8 cellular contexts compared by ENCODE assay signal in genomic region chr3:51983578-51984268, GRCh38. TPM values are rescaled to one million over a fixed set of nuclear protein-coding genes. Genes with fewer than 3 reads are reported as not detected.
DNase-seq lines count a peak whose midpoint lies in the region; ATAC-seq and TF ChIP-seq lines count a peak whose summit lies in the region.

No MANE protein-coding gene starts in this region.

- H3K36me3 Mint-ChIP-seq in T-cell, result no peaks in the 10 kb centered on the region

- H3K27me3 ChIP-seq in psoas muscle (ENCODE audit: insufficient read depth in 3 of 3, low read length in 2 of 3), result no peaks in the 10 kb centered on the region

- no peaks in the 10 kb centered on the region for H3K9me3 ChIP-seq in psoas muscle

- H3K36me3 ChIP-seq in psoas muscle (ENCODE audit: insufficient read depth in 1 of 2, low read depth in 1 of 2), result peaks cover 0 to 6% of the 10 kb centered on the region in 2 donors

- no peaks in the 10 kb centered on the region for H3K27me3 Mint-ChIP-seq in T-cell

- POLR2A ChIA-PET in T-cell (lab: Charles Lee), result interaction anchor here in 1 of 2 donors (1.7 kb wide), 1 partner anchor 12 kb away, joined by 5 read pairs; the partner anchor contains the start of gene RPL29

- DNase-seq in T-cell (no peak), fibroblast of the aortic adventitia (ENCODE audit: low read depth) (no peak), psoas muscle (no peak), NCI-H510A treated with DMSO at 0.1 percent for 48 hours (lab: John Stamatoyannopoulos, UW) (no peak), NCI-H128 (lab: John Stamatoyannopoulos, UW; ENCODE audit: unreplicated experiment) (no peak), NCI-H187 treated with DMSO at 0.1 percent for 48 hours (lab: John Stamatoyannopoulos, UW) (no peak)

- H3K27ac Mint-ChIP-seq in T-cell, result peak overlapping the region; percentile 91 to 97

- peak overlapping the region; percentile 68; the same call in 1 of the 2 replicates for H3K4me3 ChIP-seq in GM08714 (ENCODE audit: low read length)
- H3K4me3 ChIP-seq in fibroblast of the aortic adventitia (ENCODE audit: low read depth, low read length), result peak overlapping the region; percentile 62
- peak overlapping the region; percentile 84 for H3K4me3 ChIP-seq in psoas muscle

- H3K4me1 ChIP-seq in psoas muscle, result peaks cover 20% of the 10 kb centered on the region

- intact Hi-C loops in psoas muscle (cut with DNase I), result loop anchor here in 1 of 2 donors (5.0 kb wide), 1 partner anchor 481 kb away; the partner anchor contains the start of gene DCAF1

- ATAC-seq in T-cell (replicated peaks in 1 of 4) (no peak), psoas muscle (peak in 1 of 4 donors; percentile 1), HG02970 (IDR thresholded peaks at IDR 0.05; ENCODE audit: low FRiP score, unreplicated experiment) (no peak)

- WGBS in psoas muscle, 3 donors, result 70 to 74% (median 70%) methylated on average over 22 of the region's 22 CpGs

- H3K4me1 Mint-ChIP-seq in T-cell, result peaks cover 20 to 26% (median 25%) of the 10 kb centered on the region in 3 donors

- CTCF ChIA-PET in T-cell (lab: Charles Lee), result interaction anchor here in 1 of 2 donors (0.7 to 1.8 kb wide), 4 partner anchors 10 to 950 kb away, joined by 3 to 16 read pairs (median 5); partner anchors contain the start of genes ABHD14B, PARP3, POC1A and RRP9

- H3K4me3 Mint-ChIP-seq in T-cell, result peak overlapping the region; percentile 85 to 95 (median 89)

- no peak for TF ChIP-seq CTCF in fibroblast of the aortic adventitia (IDR thresholded peaks at IDR 0.05; ENCODE audit: insufficient read depth, low read length)
- TF ChIP-seq CTCF in psoas muscle (IDR thresholded peaks at IDR 0.05), result no peak

- peak overlapping the region; percentile 96 for H3K27ac ChIP-seq in psoas muscle

- no peaks in the 10 kb centered on the region for H3K9me3 Mint-ChIP-seq in T-cell

RNA-seq across cellular contexts. Expression of gene ACY1, which starts 0.4 kb away (rescaled TPM):
- total RNA-seq in T-cell, result 10 to 100 TPM in 3 of 5 donors, 1 to 10 TPM in 2; 6.2 to 19.0 (median 13.3) TPM
- 26.7 and 28.7 TPM in 2 replicates for total RNA-seq in fibroblast of the aortic adventitia (ENCODE audit: low replicate concordance)
- 10 to 100 TPM; 29.4 to 56.5 (median 38.5) TPM for total RNA-seq in psoas muscle
- polyA plus RNA-seq in psoas muscle, result 10 to 100 TPM; 19.9 to 59.3 (median 25.8) TPM

RNA-seq across cellular contexts. Expression of gene ABHD14A, which starts 8.9 kb away (rescaled TPM):
- total RNA-seq in T-cell (10 to 100 TPM; 14.3 to 26.5 (median 20.8) TPM), fibroblast of the aortic adventitia (ENCODE audit: low replicate concordance) (7.4 and 13.8 TPM in 2 replicates), psoas muscle (10 to 100 TPM; 11.2 to 22.9 (median 15.4) TPM)
- 10 to 100 TPM; 26.4 to 40.6 (median 29.1) TPM for polyA plus RNA-seq in psoas muscle

RNA-seq across cellular contexts. Expression of gene ABHD14B, which starts 9.9 kb away (rescaled TPM):
- total RNA-seq in T-cell (10 to 100 TPM; 55.7 to 86.4 (median 78.5) TPM), fibroblast of the aortic adventitia (ENCODE audit: low replicate concordance) (11.0 and 36.3 TPM in 2 replicates), psoas muscle (10 to 100 TPM in 3 of 4 donors, 1 to 10 TPM in 1; 9.5 to 15.9 (median 15.5) TPM)
- 10 to 100 TPM; 11.7 to 24.8 (median 12.3) TPM for polyA plus RNA-seq in psoas muscle

RNA-seq across cellular contexts. Expression of gene RPL29, which starts 12.0 kb away (rescaled TPM):
- total RNA-seq in T-cell, result 1,000 to 10,000 TPM; 1,518 to 1,711 (median 1,629) TPM
- 155 and 1,532 TPM in 2 replicates for total RNA-seq in fibroblast of the aortic adventitia (ENCODE audit: low replicate concordance)
- total RNA-seq in psoas muscle, result 1,000 to 10,000 TPM; 1,113 to 1,294 (median 1,226) TPM
- 1,000 to 10,000 TPM; 2,395 to 2,767 (median 2,598) TPM for polyA plus RNA-seq in psoas muscle

RNA-seq across cellular contexts. Expression of gene PCBP4, which starts 16.5 kb away (rescaled TPM):
- total RNA-seq in T-cell (10 to 100 TPM; 11.7 to 33.3 (median 26.6) TPM), fibroblast of the aortic adventitia (ENCODE audit: low replicate concordance) (19.0 and 33.3 TPM in 2 replicates), psoas muscle (100 to 1,000 TPM; 117 to 161 (median 126) TPM)
- polyA plus RNA-seq in psoas muscle, result 100 to 1,000 TPM in 1 of 3 donors, 10 to 100 TPM in 2; 36.0 to 133 (median 60.7) TPM
